ENCODE assay signal across 8 cellular contexts in the genomic region with DNA sequence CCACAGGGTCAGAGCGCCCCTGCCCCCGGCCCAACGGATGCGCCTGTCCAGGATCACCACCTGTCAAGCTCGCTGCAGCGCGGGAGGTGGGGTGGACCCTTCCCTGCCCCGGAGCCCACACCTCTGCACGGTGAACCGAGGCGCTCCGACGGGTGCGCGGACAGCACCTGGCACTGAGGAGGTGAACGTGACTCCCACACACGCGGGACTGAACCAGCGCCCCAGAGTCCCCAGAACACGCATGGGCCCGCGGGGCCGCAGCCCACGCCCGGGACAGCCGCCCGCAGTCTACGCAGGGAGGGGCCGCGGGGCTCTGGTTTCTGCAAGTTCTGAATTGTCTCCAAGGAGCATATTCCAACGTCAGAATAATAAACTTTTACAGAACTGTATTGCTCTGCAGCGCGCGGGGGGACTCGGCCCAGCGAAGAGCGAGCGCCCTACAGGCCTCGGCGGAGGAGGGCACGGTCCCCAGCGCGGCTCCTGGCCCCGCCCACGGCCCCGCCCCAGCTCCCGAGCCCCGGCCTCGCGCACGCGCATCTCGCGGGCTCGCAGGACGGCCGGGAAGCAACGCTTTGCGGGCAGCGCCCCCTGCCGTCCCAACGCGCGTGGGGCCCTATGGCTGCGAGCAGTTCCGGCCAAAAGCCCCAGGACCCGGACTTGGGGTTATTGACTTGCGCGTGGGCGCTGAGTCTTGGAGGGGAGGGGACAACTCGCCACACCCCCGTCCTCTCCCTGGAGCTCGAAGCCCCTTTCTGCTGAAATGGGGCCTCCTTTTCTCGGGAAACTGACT. TPM values are rescaled to one million over a fixed set of nuclear protein-coding genes. Genes with fewer than 3 reads are reported as not detected.
DNase-seq lines count a peak whose midpoint lies in the region; ATAC-seq and TF ChIP-seq lines count a peak whose summit lies in the region.

No MANE protein-coding gene starts in this region.

- H3K27ac Mint-ChIP-seq in natural killer cell = peak overlapping the region in 1 of 2 donors; percentile 24
- H3K27ac Mint-ChIP-seq in stimulated activated effector memory CD8-positive, alpha-beta T cell treated with anti-CD3 and anti-CD28 coated beads, Interleukin-12 subunit alpha, Interleukin-12 subunit beta, amount 100 ng/mL, for 72 hours = no peak overlapping the region

- intact Hi-C loops in natural killer cell (cut with micrococcal nuclease) = loop anchor here (1.0 kb wide), 1 partner anchor 395 kb away; no protein-coding TSS in a partner anchor

- H3K9ac ChIP-seq in HUES48 (ENCODE audit: low read depth, low read length) = no peak overlapping the region

- H3K27me3 ChIP-seq in HUES48 (ENCODE audit: control insufficient read depth, insufficient read depth, low read length) (peaks cover 7% of the 10 kb centered on the region; the same call in 1 of the 2 replicates), Peyer's patch (no peaks in the 10 kb centered on the region)

- H3K4me1 ChIP-seq in HUES48 (ENCODE audit: control insufficient read depth, insufficient read depth, low read length) = no peaks in the 10 kb centered on the region
- peaks cover 3 to 11% (median 4%) of the 10 kb centered on the region in 4 donors for H3K4me1 ChIP-seq in Peyer's patch

- H3K27me3 Mint-ChIP-seq in natural killer cell (ENCODE audit: low read depth in 2 of 2) = peaks cover 5 to 9% of the 10 kb centered on the region in 2 donors

- H3K4me3 Mint-ChIP-seq in natural killer cell = peak overlapping the region; percentile 49
- H3K4me3 Mint-ChIP-seq in stimulated activated effector memory CD8-positive, alpha-beta T cell treated with anti-CD3 and anti-CD28 coated beads, Interleukin-12 subunit alpha, Interleukin-12 subunit beta, amount 100 ng/mL, for 72 hours = peak overlapping the region; percentile 33

- TF ChIP-seq CTCF in Peyer's patch (IDR thresholded peaks at IDR 0.05) = peak; percentile 95 to 98 (median 96)
- peak; percentile 68 for TF ChIP-seq CTCF in fibroblast of pulmonary artery (IDR thresholded peaks at IDR 0.05; ENCODE audit: low read length, missing control alignments)
- TF ChIP-seq CTCF in natural killer cell (IDR thresholded peaks at IDR 0.05) = peak; percentile 97

- H3K36me3 Mint-ChIP-seq in natural killer cell = no peaks in the 10 kb centered on the region
- H3K36me3 Mint-ChIP-seq in stimulated activated effector memory CD8-positive, alpha-beta T cell treated with anti-CD3 and anti-CD28 coated beads, Interleukin-12 subunit alpha, Interleukin-12 subunit beta, amount 100 ng/mL, for 72 hours = no peaks in the 10 kb centered on the region

- no peaks in the 10 kb centered on the region for H3K36me3 ChIP-seq in HUES48 (ENCODE audit: control insufficient read depth, insufficient read depth, low read length)
- no peaks in the 10 kb centered on the region for H3K36me3 ChIP-seq in Peyer's patch

- TF ChIP-seq POLR2A in Peyer's patch (IDR thresholded peaks at IDR 0.05) = no peak

- H3K27ac ChIP-seq in HUES48 (ENCODE audit: low read depth, low read length) (no peak overlapping the region), Peyer's patch (peak overlapping the region in 2 of 4 donors; percentile 46 to 52)

- H3K4me3 ChIP-seq in HUES48 (ENCODE audit: low read depth, low read length) = peak overlapping the region; percentile 55
- peak overlapping the region; percentile 33 to 66 (median 54) for H3K4me3 ChIP-seq in Peyer's patch
- H3K4me3 ChIP-seq in fibroblast of pulmonary artery (replicated peaks; ENCODE audit: low read depth, low read length) = peak overlapping the region; percentile 55

- ATAC-seq in GM21390 (IDR thresholded peaks at IDR 0.05; ENCODE audit: unreplicated experiment) (peak; percentile 95), natural killer cell (peak; percentile 97 to 99 (median 97))
- ATAC-seq in stimulated activated effector memory CD8-positive, alpha-beta T cell treated with anti-CD3 and anti-CD28 coated beads, Interleukin-12 subunit alpha, Interleukin-12 subunit beta, amount 100 ng/mL, for 72 hours = peak; percentile 93

- H3K9me3 ChIP-seq in HUES48 (ENCODE audit: control insufficient read depth, insufficient read depth, low read length) = no peaks in the 10 kb centered on the region
- H3K9me3 ChIP-seq in Peyer's patch = no peaks in the 10 kb centered on the region

- no peaks in the 10 kb centered on the region for H3K9me3 Mint-ChIP-seq in natural killer cell
- H3K9me3 Mint-ChIP-seq in stimulated activated effector memory CD8-positive, alpha-beta T cell treated with anti-CD3 and anti-CD28 coated beads, Interleukin-12 subunit alpha, Interleukin-12 subunit beta, amount 100 ng/mL, for 72 hours = no peaks in the 10 kb centered on the region

- no peaks in the 10 kb centered on the region for H3K4me1 Mint-ChIP-seq in natural killer cell
- H3K4me1 Mint-ChIP-seq in stimulated activated effector memory CD8-positive, alpha-beta T cell treated with anti-CD3 and anti-CD28 coated beads, Interleukin-12 subunit alpha, Interleukin-12 subunit beta, amount 100 ng/mL, for 72 hours = no peaks in the 10 kb centered on the region

- DNase-seq in D341Med (ENCODE audit: low spot score) (peak; percentile 98), Peyer's patch (peak; percentile 84 to 95 (median 95)), fibroblast of pulmonary artery (ENCODE audit: low read depth) (peak; percentile 80), natural killer cell (peak; percentile 94)
- peak; percentile 90 for DNase-seq in activated T-helper 9 cell treated with anti-CD3 and anti-CD28 coated beads, Interleukin-2, amount 50 U/mL, for 16 hours (ENCODE audit: low read depth)
- peak; percentile 96 to 99 for DNase-seq in stimulated activated effector memory CD8-positive, alpha-beta T cell treated with anti-CD3 and anti-CD28 coated beads, Interleukin-12 subunit alpha, Interleukin-12 subunit beta, amount 100 ng/mL, for 72 hours (ENCODE audit: low spot score in 2 of 2)

RNA-seq across cellular contexts. Expression of a gene that starts 29.7 kb away (rescaled TPM):
- total RNA-seq in Peyer's patch (1,000 to 10,000 TPM in 1 of 4 donors, 100 to 1,000 TPM in 3; 155 to 1,170 (median 625) TPM), natural killer cell (10 to 100 TPM; 35.8 to 60.9 (median 48.4) TPM)
